ENCODE assay signal across 8 cellular contexts in the genomic region with DNA sequence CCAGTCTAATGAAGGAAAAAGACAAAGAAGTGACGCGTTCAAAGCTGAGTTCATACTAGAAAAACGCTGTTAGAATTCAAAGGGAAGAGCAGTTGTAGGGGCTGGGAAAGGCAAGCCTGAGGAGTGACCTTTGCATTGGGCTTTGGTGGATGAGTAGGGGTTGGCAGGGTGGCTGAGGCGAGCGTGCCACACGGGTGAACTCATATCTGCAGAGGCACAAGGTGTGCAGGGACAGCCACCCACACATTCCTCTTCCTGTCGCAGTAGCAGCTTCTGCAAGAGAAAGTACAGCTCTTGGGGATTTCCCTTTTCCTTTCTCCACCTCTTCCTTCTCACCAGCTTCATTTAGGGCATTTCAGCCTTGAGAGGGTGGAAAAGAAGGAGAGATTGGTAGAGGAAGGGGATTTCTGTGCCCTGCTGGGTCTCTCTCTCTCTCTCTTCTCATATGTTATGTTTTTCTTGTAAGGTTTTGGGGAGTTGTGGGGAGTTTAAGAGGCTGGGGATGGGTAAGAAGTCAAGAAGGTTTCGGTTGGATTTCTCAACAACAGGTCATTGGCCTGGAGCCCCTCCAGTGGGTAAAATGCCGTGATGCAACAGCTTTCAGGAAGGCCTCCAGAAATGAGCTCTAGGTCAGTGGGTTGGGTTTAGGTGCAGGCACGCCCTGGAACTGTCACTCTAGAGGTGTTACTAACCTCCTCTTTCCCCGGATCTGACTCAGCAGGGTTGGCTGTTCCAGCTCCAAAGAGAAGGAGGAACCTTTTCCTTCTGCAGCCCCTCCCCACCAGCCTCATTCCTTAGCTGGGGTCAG. TPM values are rescaled to one million over a fixed set of nuclear protein-coding genes. Genes with fewer than 3 reads are reported as not detected.
DNase-seq lines count a peak whose midpoint lies in the region; ATAC-seq and TF ChIP-seq lines count a peak whose summit lies in the region.

No MANE protein-coding gene starts in this region.

- H3K27me3 ChIP-seq in CD4-positive, CD25-positive, alpha-beta regulatory T cell (ENCODE audit: control insufficient read depth, insufficient read depth, low read length), result no peaks in the 10 kb centered on the region
- no peaks in the 10 kb centered on the region for H3K27me3 ChIP-seq in lung (ENCODE audit: control insufficient read depth, insufficient read depth)

- no peaks in the 10 kb centered on the region for H3K27me3 Mint-ChIP-seq in CD4-positive, CD25-positive, alpha-beta regulatory T cell

- peaks cover 16% of the 10 kb centered on the region for H3K36me3 ChIP-seq in CD4-positive, CD25-positive, alpha-beta regulatory T cell (ENCODE audit: control insufficient read depth, insufficient read depth, low read length)
- H3K36me3 ChIP-seq in lung (ENCODE audit: control insufficient read depth in 2 of 2, insufficient read depth in 2 of 2, low read length in 2 of 2), result peaks cover 0 to 4% of the 10 kb centered on the region in 2 donors

- no peak for TF ChIP-seq CTCF in lung (IDR thresholded peaks at IDR 0.05; ENCODE audit: control extremely low read depth, extremely low read depth)

- H3K36me3 Mint-ChIP-seq in CD4-positive, CD25-positive, alpha-beta regulatory T cell, result peaks cover 5% of the 10 kb centered on the region

- peak overlapping the region; percentile 87 for H3K4me3 ChIP-seq in CD4-positive, CD25-positive, alpha-beta regulatory T cell (ENCODE audit: low read depth, low read length)
- H3K4me3 ChIP-seq in Jurkat, Clone E6-1 (ENCODE audit: low read length), result no peak overlapping the region
- H3K4me3 ChIP-seq in lung, result no peak overlapping the region

- H3K27ac ChIP-seq in CD4-positive, CD25-positive, alpha-beta regulatory T cell (ENCODE audit: insufficient read depth, low read length, poor library complexity, severe bottlenecking), result peak overlapping the region; percentile 60
- H3K27ac ChIP-seq in caudate nucleus (ENCODE audit: low read depth, low read length), result peak overlapping the region; percentile 60
- H3K27ac ChIP-seq in lung (ENCODE audit: low read depth in 1 of 2, low read length in 1 of 2), result peak overlapping the region in 1 of 2 donors; percentile 94

- peaks cover 10 to 39% (median 28%) of the 10 kb centered on the region in 4 donors for H3K4me1 Mint-ChIP-seq in CD4-positive, CD25-positive, alpha-beta regulatory T cell

- no peaks in the 10 kb centered on the region for H3K9me3 ChIP-seq in CD4-positive, CD25-positive, alpha-beta regulatory T cell (ENCODE audit: control insufficient read depth in 2 of 2, low read length in 2 of 2)
- H3K9me3 ChIP-seq in lung (ENCODE audit: control insufficient read depth in 2 of 2, insufficient read depth in 1 of 2, low read length in 1 of 2), result no peaks in the 10 kb centered on the region

- ATAC-seq in CD4-positive, CD25-positive, alpha-beta regulatory T cell (ENCODE audit: low read depth in 2 of 2), result peak; percentile 67 to 75
- ATAC-seq in GM21381 (IDR thresholded peaks at IDR 0.05; ENCODE audit: unreplicated experiment) (peak; percentile 39), lung (ENCODE audit: insufficient read depth, low FRiP score) (peak; percentile 76), GM19328 (IDR thresholded peaks at IDR 0.05; ENCODE audit: unreplicated experiment) (no peak)

- 22 to 28% methylated on average over 11 of the region's 11 CpGs for WGBS in lung, 2 donors

- H3K9me3 Mint-ChIP-seq in CD4-positive, CD25-positive, alpha-beta regulatory T cell, result no peaks in the 10 kb centered on the region

- DNase-seq in CD4-positive, CD25-positive, alpha-beta regulatory T cell, result peak; percentile 21 to 76 (median 29)
- DNase-seq in Jurkat, Clone E6-1 (ENCODE audit: low read depth, low spot score), result peak; percentile 28
- peak; percentile 74 for DNase-seq in UCSD-AML1 (lab: John Stamatoyannopoulos, UW; ENCODE audit: unreplicated experiment)
- DNase-seq in caudate nucleus (lab: John Stamatoyannopoulos, UW), result peak in 30 of 61 donors; percentile 7 to 76 (median 28)
- DNase-seq in lung (ENCODE audit: low spot score), result peak; percentile 86
- DNase-seq in stimulated activated naive CD4-positive, alpha-beta T cell (lab: John Stamatoyannopoulos, UW), result peak in 4 of 6 experiments; percentile 13 to 46 (median 24)

- H3K4me1 ChIP-seq in CD4-positive, CD25-positive, alpha-beta regulatory T cell (ENCODE audit: control insufficient read depth, insufficient read depth, low read length, poor library complexity, severe bottlenecking), result peaks cover 30% of the 10 kb centered on the region
- H3K4me1 ChIP-seq in lung (ENCODE audit: control insufficient read depth in 2 of 2, insufficient read depth in 2 of 2, low read length in 2 of 2), result peaks cover 16 to 32% of the 10 kb centered on the region in 2 donors

- H3K27ac Mint-ChIP-seq in CD4-positive, CD25-positive, alpha-beta regulatory T cell, result peak overlapping the region; percentile 76 to 93 (median 89)

- peak overlapping the region; percentile 3 to 92 (median 86) for H3K4me3 Mint-ChIP-seq in CD4-positive, CD25-positive, alpha-beta regulatory T cell

RNA-seq across cellular contexts. Expression of a gene that starts 40.1 kb away (rescaled TPM):
- total RNA-seq in CD4-positive, CD25-positive, alpha-beta regulatory T cell, result 105 TPM
- 100 to 1,000 TPM in 2 of 4 donors, 10 to 100 TPM in 2; 74.1 to 113 (median 92.6) TPM for polyA plus RNA-seq in CD4-positive, CD25-positive, alpha-beta regulatory T cell
- 187 TPM for polyA plus RNA-seq in Jurkat, Clone E6-1 (2012; ENCODE audit: insufficient read depth, insufficient read length)
- total RNA-seq in lung, result 100 to 1,000 TPM in 1 of 2 donors, 10 to 100 TPM in 1; 49.2 to 102 TPM
- 100 to 1,000 TPM in 1 of 2 donors, 10 to 100 TPM in 1; 32.5 to 115 TPM for polyA plus RNA-seq in lung
